In genomic region chr3:45029216-45029615, GRCh38 we compare ENCODE assay signal across 17 cellular contexts. TPM values are rescaled to one million over a fixed set of nuclear protein-coding genes. Genes with fewer than 3 reads are reported as not detected.
DNase-seq lines count a peak whose midpoint lies in the region; ATAC-seq, FAIRE-seq and TF ChIP-seq lines count a peak whose summit lies in the region.
"Had no signal": no experiment of that assay in that cellular context is flagged by ENCODE, and none has a peak within 500 bp of the region (broad histone marks: within the 10 kb centered on the region; RNA-seq: fewer than 3 reads in every experiment).

No MANE protein-coding gene starts in this region.

- H3K4me1 ChIP-seq in right cardiac atrium (ENCODE audit: control insufficient read depth, insufficient read depth, low read length) = peaks cover 5% of the 10 kb centered on the region
- H3K4me1 ChIP-seq in right atrium auricular region = peaks cover 0 to 69% of the 10 kb centered on the region in 2 donors
- peaks cover 18 to 62% (median 26%) of the 10 kb centered on the region in 3 donors for H3K4me1 ChIP-seq in esophagus squamous epithelium
- H3K4me1 ChIP-seq in sigmoid colon = peaks cover 0 to 67% (median 30%) of the 10 kb centered on the region in 4 donors
- H3K4me1 ChIP-seq: A549 had no signal

- H3K9me3 ChIP-seq in right cardiac atrium (ENCODE audit: control insufficient read depth, low read length) (no peaks in the 10 kb centered on the region), right atrium auricular region (no peaks in the 10 kb centered on the region), esophagus squamous epithelium (no peaks in the 10 kb centered on the region), sigmoid colon (no peaks in the 10 kb centered on the region)
- H3K9me3 ChIP-seq: A549 had no signal

- DNase-seq in right cardiac atrium (no peak), right atrium auricular region (ENCODE audit: low spot score) (no peak), esophagus squamous epithelium (lab: John Stamatoyannopoulos, UW) (no peak), sigmoid colon (no peak), urothelium cell line (ENCODE audit: low spot score) (no peak), GM10248 (ENCODE audit: extremely low spot score) (no peak), NK-92 (lab: John Stamatoyannopoulos, UW; ENCODE audit: unreplicated experiment) (no peak)
- DNase-seq: COR-L47, DMS153, H7, NCI-H1694, NCI-H2107, NCI-H446, NCI-H748 treated with DMSO at 0.1 percent for 48 hours, PC-9 had no signal

- TF ChIP-seq POLR2A in esophagus squamous epithelium (IDR thresholded peaks at IDR 0.05) = no peak
- no peak for TF ChIP-seq POLR2A in sigmoid colon (IDR thresholded peaks at IDR 0.05)

- WGBS in right cardiac atrium = 78% methylated on average over 2 of the region's 2 CpGs
- WGBS in esophagus squamous epithelium, 2 donors = 80% methylated on average over 1 to 2 of the region's 2 CpGs
- WGBS in sigmoid colon, 2 donors = 89 to 90% methylated on average over 2 of the region's 2 CpGs

- no peak for TF ChIP-seq EP300 in sigmoid colon (IDR thresholded peaks at IDR 0.05)

- FAIRE-seq in urothelium cell line (lab: Jason Lieb, UNC) = peak; percentile 30
- FAIRE-seq: A549 had no signal

- POLR2A ChIA-PET in GM10248 (lab: Yijun Ruan, JAX) = no interaction called here

- H3K4me3 ChIP-seq in right cardiac atrium (ENCODE audit: low read length) = no peak overlapping the region
- peak overlapping the region in 1 of 2 donors; percentile 7 for H3K4me3 ChIP-seq in right atrium auricular region
- no peak overlapping the region for H3K4me3 ChIP-seq in esophagus squamous epithelium
- no peak overlapping the region for H3K4me3 ChIP-seq in sigmoid colon
- H3K4me3 ChIP-seq: A549, PC-9 had no signal

- CTCF ChIA-PET in GM10248 (lab: Yijun Ruan, JAX) = interaction anchor here (1.1 to 8.0 kb wide), 3 partner anchors 9 to 1340 kb away, joined by 3 to 46 read pairs (median 6); no protein-coding TSS in a partner anchor

- peak overlapping the region; percentile 7 for H3K27ac ChIP-seq in right cardiac atrium (ENCODE audit: low read length)
- peak overlapping the region in 1 of 2 donors; percentile 66 for H3K27ac ChIP-seq in right atrium auricular region
- peak overlapping the region in 3 of 4 donors; percentile 58 to 74 (median 62) for H3K27ac ChIP-seq in esophagus squamous epithelium
- H3K27ac ChIP-seq in sigmoid colon = peak overlapping the region; percentile 11 to 78 (median 54)
- H3K27ac ChIP-seq: A549, PC-9 had no signal

- TF ChIP-seq CTCF in right atrium auricular region (IDR thresholded peaks at IDR 0.05) (no peak), esophagus squamous epithelium (IDR thresholded peaks at IDR 0.05) (no peak), sigmoid colon (IDR thresholded peaks at IDR 0.05) (no peak), GM10248 (IDR thresholded peaks at IDR 0.05; ENCODE audit: control extremely low read depth, extremely low read depth, low read depth, missing control alignments) (no peak)

- intact Hi-C loops in right cardiac atrium (cut with DNase I) (loop anchor here in 1 of 4 donors (5.0 kb wide), 1 partner anchor 52 kb away; the partner anchor contains the start of genes EXOSC7 and ZDHHC3), esophagus squamous epithelium (cut with DNase I) (no loop called here), sigmoid colon (cut with DNase I) (no loop called here)

- H3K27me3 ChIP-seq in right cardiac atrium (ENCODE audit: control insufficient read depth, insufficient read depth) (no peaks in the 10 kb centered on the region), right atrium auricular region (no peaks in the 10 kb centered on the region), esophagus squamous epithelium (peaks cover 0 to 3% (median 0%) of the 10 kb centered on the region in 4 donors), sigmoid colon (no peaks in the 10 kb centered on the region)

- ATAC-seq in right cardiac atrium (no peak), HG02763 (IDR thresholded peaks at IDR 0.05; ENCODE audit: unreplicated experiment) (no peak)
- ATAC-seq: A549 had no signal

- H3K36me3 ChIP-seq in right atrium auricular region (peaks cover 13% of the 10 kb centered on the region), esophagus squamous epithelium (no peaks in the 10 kb centered on the region), sigmoid colon (no peaks in the 10 kb centered on the region)

RNA-seq across cellular contexts. Expression of gene CLEC3B, which starts 3.1 kb away (rescaled TPM):
- total RNA-seq in right cardiac atrium (100 to 1,000 TPM; 133 to 170 (median 160) TPM), right atrium auricular region (100 to 1,000 TPM; 138 to 180 TPM), esophagus squamous epithelium (10 to 100 TPM in 1 of 4 donors, 1 to 10 TPM in 3; 4.3 to 28.8 (median 6.9) TPM), sigmoid colon (10 to 100 TPM; 21.3 to 97.2 (median 40.3) TPM)
- polyA plus RNA-seq in right cardiac atrium (451 TPM), sigmoid colon (10 to 100 TPM in 2 of 3 donors, 1 to 10 TPM in 1; 8.8 to 50.5 (median 35.3) TPM)
- total RNA-seq: H7, PC-9 had no signal
- polyA plus RNA-seq: A549 had no signal

RNA-seq across cellular contexts. Expression of gene EXOSC7, which starts 53.2 kb away (rescaled TPM):
- total RNA-seq in right cardiac atrium (10 to 100 TPM; 22.7 to 37.5 (median 27.8) TPM), right atrium auricular region (10 to 100 TPM; 38.9 to 52.5 TPM), esophagus squamous epithelium (10 to 100 TPM; 28.8 to 59.9 (median 47.6) TPM), sigmoid colon (10 to 100 TPM; 26.9 to 44.3 (median 34.9) TPM)
- polyA plus RNA-seq in right cardiac atrium (30.0 TPM), sigmoid colon (10 to 100 TPM; 16.2 to 40.3 (median 17.3) TPM)

RNA-seq across cellular contexts. Expression of gene ZDHHC3, which starts 53.2 kb away (rescaled TPM):
- 10 to 100 TPM; 39.0 to 57.6 (median 40.8) TPM for total RNA-seq in right cardiac atrium
- polyA plus RNA-seq in right cardiac atrium = 23.9 TPM
- 10 to 100 TPM; 40.6 to 60.5 TPM for total RNA-seq in right atrium auricular region
- 10 to 100 TPM; 64.6 to 93.8 (median 73.0) TPM for total RNA-seq in esophagus squamous epithelium
- 10 to 100 TPM; 43.2 to 62.9 (median 46.3) TPM for total RNA-seq in sigmoid colon
- 10 to 100 TPM; 77.2 to 82.8 (median 78.1) TPM for polyA plus RNA-seq in sigmoid colon
